In genomic region chr20:16556299-16556698, GRCh38 we compare ENCODE assay signal across 22 cellular contexts. TPM values are rescaled to one million over a fixed set of nuclear protein-coding genes. Genes with fewer than 3 reads are reported as not detected.
DNase-seq lines count a peak whose midpoint lies in the region; ATAC-seq, FAIRE-seq and TF ChIP-seq lines count a peak whose summit lies in the region.
"Had no signal": no experiment of that assay in that cellular context is flagged by ENCODE, and none has a peak within 500 bp of the region (broad histone marks: within the 10 kb centered on the region; RNA-seq: fewer than 3 reads in every experiment).

No MANE protein-coding gene starts in this region.

- H3K27me3 ChIP-seq in RWPE2 (ENCODE audit: insufficient read depth, poor library complexity, severe bottlenecking) (no peaks in the 10 kb centered on the region), right cardiac atrium (ENCODE audit: control insufficient read depth, insufficient read depth) (no peaks in the 10 kb centered on the region)
- H3K27me3 ChIP-seq: dorsolateral prefrontal cortex, gastrocnemius medialis had no signal

- H3K4me3 ChIP-seq in RWPE2 (ENCODE audit: severe bottlenecking) (no peak overlapping the region), fibroblast of mammary gland (ENCODE audit: control insufficient read depth, low read depth, low read length) (no peak overlapping the region), skeletal muscle cell (ENCODE audit: low read depth, low read length) (no peak overlapping the region), right cardiac atrium (ENCODE audit: low read length) (no peak overlapping the region)
- H3K4me3 ChIP-seq: dorsolateral prefrontal cortex, gastrocnemius medialis, lower lobe of right lung, thoracic aorta had no signal

- TF ChIP-seq CTCF in RWPE2 (IDR thresholded peaks at IDR 0.05; ENCODE audit: poor library complexity, severe bottlenecking) (no peak), fibroblast of mammary gland (conservative IDR thresholded peaks at IDR 0.05; ENCODE audit: control insufficient read depth, insufficient read depth, low read depth, low read length) (no peak)

- no peak overlapping the region for H3K27ac ChIP-seq in RWPE2 (ENCODE audit: poor library complexity, severe bottlenecking)
- H3K27ac ChIP-seq in right cardiac atrium (ENCODE audit: low read length): no peak overlapping the region
- H3K27ac ChIP-seq: dorsolateral prefrontal cortex, HL-60, KMS-11, lower lobe of right lung, thoracic aorta had no signal

- DNase-seq in HPDE6-E6E7 (ENCODE audit: extremely low spot score) (peak; percentile 77), RWPE2 (ENCODE audit: low spot score) (no peak), fibroblast of mammary gland (ENCODE audit: low read depth) (peak; percentile 96), skeletal muscle cell (ENCODE audit: low read depth) (peak; percentile 83), right cardiac atrium (no peak), frontal cortex (ENCODE audit: low spot score in 2 of 2) (no peak), HTR-8/SVneo (ENCODE audit: insufficient read length, low spot score) (no peak), NOMO-1 treated with dmso at 0.1 percent for 144 hours (lab: John Stamatoyannopoulos, UW; ENCODE audit: unreplicated experiment) (no peak)
- DNase-seq: activated CD4-positive, alpha-beta memory T cell treated with anti-CD3 and anti-CD28 coated beads, Interleukin-2, amount 10 ng/mL, durations not matched to agents 7 days and 5 days; activated naive CD8-positive, alpha-beta T cell treated with anti-CD3 and anti-CD28 coated beads for 36 hours; dorsolateral prefrontal cortex; gastrocnemius medialis; GF-D8; lower lobe of right lung; NCI-H1436 treated with DMSO at 0.1 percent for 48 hours; NCI-H2227 treated with DMSO at 0.1 percent for 48 hours; posterior cingulate gyrus; Right ventricle myocardium superior; T-cell had no signal

- FAIRE-seq in frontal cortex (lab: Jason Lieb, UNC) (no peak), HTR-8/SVneo (lab: Jason Lieb, UNC) (no peak)

- H3K4me1 ChIP-seq in RWPE2 (ENCODE audit: insufficient read depth, poor library complexity, severe bottlenecking) (peaks cover 23% of the 10 kb centered on the region), right cardiac atrium (ENCODE audit: control insufficient read depth, insufficient read depth, low read length) (peaks cover 6% of the 10 kb centered on the region)

- ATAC-seq in RWPE2 (ENCODE audit: low read depth) (peak; percentile 88), right cardiac atrium (no peak)
- ATAC-seq: gastrocnemius medialis, T-cell had no signal

- WGBS in right cardiac atrium: 92% methylated on average over 5 of the region's 5 CpGs

- H3K36me3 ChIP-seq in RWPE2 (ENCODE audit: low read depth): no peaks in the 10 kb centered on the region; the same call in 1 of the 2 replicates
- H3K36me3 ChIP-seq: gastrocnemius medialis, lower lobe of right lung, thoracic aorta had no signal

- H3K9me3 ChIP-seq in RWPE2 (ENCODE audit: severe bottlenecking) (no peaks in the 10 kb centered on the region), right cardiac atrium (ENCODE audit: control insufficient read depth, low read length) (no peaks in the 10 kb centered on the region)
- H3K9me3 ChIP-seq: gastrocnemius medialis, lower lobe of right lung, thoracic aorta had no signal

- intact Hi-C loops in right cardiac atrium (cut with DNase I): no loop called here

RNA-seq across cellular contexts. Expression of gene KIF16B, which starts 16.9 kb away (rescaled TPM):
- total RNA-seq in right cardiac atrium (10 to 100 TPM; 16.5 to 20.4 (median 18.4) TPM), frontal cortex (70.1 TPM)
- polyA plus RNA-seq in right cardiac atrium: 11.4 TPM

Comparison
In these comparisons a context has a peak if more than half of its experiments do, and no peak if none do; other contexts are left out.
1. DNase-seq: peak in HPDE6-E6E7 (single experiment), fibroblast of mammary gland (single experiment) and skeletal muscle cell (single experiment); none in RWPE2 (single experiment), right cardiac atrium (0 of 3), frontal cortex (0 of 2), HTR-8/SVneo (single experiment) and NOMO-1 treated with dmso at 0.1 percent for 144 hours (single experiment).